Comparison of ENCODE assay signal across 1 cellular context in the genomic region with DNA sequence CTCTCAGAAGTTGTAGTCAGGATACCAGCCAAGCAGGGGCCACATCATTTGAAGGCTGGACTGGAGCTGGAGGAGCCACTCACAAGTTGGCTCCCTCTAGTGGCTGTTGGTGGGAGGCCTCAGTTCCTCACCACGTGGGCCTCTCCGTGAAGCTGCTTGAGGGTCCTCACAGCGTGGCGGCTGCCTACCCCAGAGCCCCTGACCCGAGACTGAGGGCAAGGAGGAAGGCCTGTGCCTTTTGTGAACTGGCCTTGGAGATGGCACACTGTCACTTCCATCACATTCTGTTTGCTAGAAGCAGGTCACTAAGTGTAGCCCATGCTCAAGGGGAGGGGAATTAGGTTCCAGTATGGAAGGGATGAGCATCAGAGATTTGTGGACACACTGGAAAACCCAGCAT.
TF ChIP-seq lines count a peak whose summit lies in the region.

No MANE protein-coding gene starts in this region.

TF ChIP-seq in K562, 482 proteins besides CTCF, POLR2A, EP300 and RAD21 (continued from another document):
- TF ChIP-seq, protein P1, sequence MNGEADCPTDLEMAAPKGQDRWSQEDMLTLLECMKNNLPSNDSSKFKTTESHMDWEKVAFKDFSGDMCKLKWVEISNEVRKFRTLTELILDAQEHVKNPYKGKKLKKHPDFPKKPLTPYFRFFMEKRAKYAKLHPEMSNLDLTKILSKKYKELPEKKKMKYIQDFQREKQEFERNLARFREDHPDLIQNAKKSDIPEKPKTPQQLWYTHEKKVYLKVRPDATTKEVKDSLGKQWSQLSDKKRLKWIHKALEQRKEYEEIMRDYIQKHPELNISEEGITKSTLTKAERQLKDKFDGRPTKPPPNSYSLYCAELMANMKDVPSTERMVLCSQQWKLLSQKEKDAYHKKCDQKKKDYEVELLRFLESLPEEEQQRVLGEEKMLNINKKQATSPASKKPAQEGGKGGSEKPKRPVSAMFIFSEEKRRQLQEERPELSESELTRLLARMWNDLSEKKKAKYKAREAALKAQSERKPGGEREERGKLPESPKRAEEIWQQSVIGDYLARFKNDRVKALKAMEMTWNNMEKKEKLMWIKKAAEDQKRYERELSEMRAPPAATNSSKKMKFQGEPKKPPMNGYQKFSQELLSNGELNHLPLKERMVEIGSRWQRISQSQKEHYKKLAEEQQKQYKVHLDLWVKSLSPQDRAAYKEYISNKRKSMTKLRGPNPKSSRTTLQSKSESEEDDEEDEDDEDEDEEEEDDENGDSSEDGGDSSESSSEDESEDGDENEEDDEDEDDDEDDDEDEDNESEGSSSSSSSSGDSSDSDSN (IDR thresholded peaks at IDR 0.05; ENCODE audit: borderline replicate concordance in 1 of 2, low read depth in 2 of 2, low read length in 2 of 2), result no peak
- TF ChIP-seq HMGN3 (IDR thresholded peaks at IDR 0.05; ENCODE audit: borderline replicate concordance, extremely low read depth, insufficient read length, low read depth, low read length) (no peak), SMC3 (conservative IDR thresholded peaks at IDR 0.05; ENCODE audit: insufficient read depth, low read depth, low read length) (peak; percentile 60), TFAM (CRISPR knock-in tag; conservative IDR thresholded peaks at IDR 0.05) (no peak), CREM (IDR thresholded peaks at IDR 0.05; ENCODE audit: low read depth) (peak; percentile 31; the same call in 1 of the 2 replicates), CBX8 (IDR thresholded peaks at IDR 0.05; ENCODE audit: borderline replicate concordance, extremely low read depth, low read depth, low read length, poor library complexity, severe bottlenecking) (no peak), ESRRB (CRISPR knock-in tag; IDR thresholded peaks at IDR 0.05; ENCODE audit: borderline replicate concordance) (no peak), CXXC5 (CRISPR knock-in tag; IDR thresholded peaks at IDR 0.05) (0 out of 2 replicates have a peak, but pooled peaks have one; percentile 33), EP400 (IDR thresholded peaks at IDR 0.05) (peak; percentile 58; the same call in 1 of the 2 replicates), ZNF384 (IDR thresholded peaks at IDR 0.05; ENCODE audit: low read depth, low read length) (no peak), JUND (IDR thresholded peaks at IDR 0.05; ENCODE audit: borderline replicate concordance, low read depth, low read length) (peak; percentile 31; the same call in 1 of the 2 replicates), JUND (tag; IDR thresholded peaks at IDR 0.05; ENCODE audit: borderline replicate concordance, low read depth, low read length) (no peak), ZNF12 (CRISPR knock-in tag; IDR thresholded peaks at IDR 0.05) (no peak), MXI1 (IDR thresholded peaks at IDR 0.05; ENCODE audit: low read depth, low read length) (no peak), ZSCAN32 (CRISPR knock-in tag; IDR thresholded peaks at IDR 0.05) (no peak), L3MBTL2 (IDR thresholded peaks at IDR 0.05) (peak; percentile 91), ZBTB7A (IDR thresholded peaks at IDR 0.05; ENCODE audit: borderline replicate concordance, control insufficient read depth, low read depth, low read length) (peak; percentile 77; the same call in 1 of the 2 replicates), SRSF3 (IDR thresholded peaks at IDR 0.05; ENCODE audit: insufficient read depth, low read length) (no peak), ZNF589 (CRISPR knock-in tag; IDR thresholded peaks at IDR 0.05; ENCODE audit: low read depth) (no peak), SNRNP70 (optimal IDR thresholded peaks at IDR 0.05; ENCODE audit: low read depth, low read length) (no peak), POLR2AphosphoS2 (IDR thresholded peaks at IDR 0.05; ENCODE audit: low read length) (no peak), CBX3 (IDR thresholded peaks at IDR 0.05; ENCODE audit: borderline replicate concordance in 1 of 2, low read length in 2 of 2) (peak in 1 of 2 experiments; percentile 65; a peak in 1 of 3 replicates)
- TF ChIP-seq, protein P2, sequence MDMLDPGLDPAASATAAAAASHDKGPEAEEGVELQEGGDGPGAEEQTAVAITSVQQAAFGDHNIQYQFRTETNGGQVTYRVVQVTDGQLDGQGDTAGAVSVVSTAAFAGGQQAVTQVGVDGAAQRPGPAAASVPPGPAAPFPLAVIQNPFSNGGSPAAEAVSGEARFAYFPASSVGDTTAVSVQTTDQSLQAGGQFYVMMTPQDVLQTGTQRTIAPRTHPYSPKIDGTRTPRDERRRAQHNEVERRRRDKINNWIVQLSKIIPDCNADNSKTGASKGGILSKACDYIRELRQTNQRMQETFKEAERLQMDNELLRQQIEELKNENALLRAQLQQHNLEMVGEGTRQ (CRISPR knock-in tag; IDR thresholded peaks at IDR 0.05), result peak; percentile 77
- TF ChIP-seq, protein P3, sequence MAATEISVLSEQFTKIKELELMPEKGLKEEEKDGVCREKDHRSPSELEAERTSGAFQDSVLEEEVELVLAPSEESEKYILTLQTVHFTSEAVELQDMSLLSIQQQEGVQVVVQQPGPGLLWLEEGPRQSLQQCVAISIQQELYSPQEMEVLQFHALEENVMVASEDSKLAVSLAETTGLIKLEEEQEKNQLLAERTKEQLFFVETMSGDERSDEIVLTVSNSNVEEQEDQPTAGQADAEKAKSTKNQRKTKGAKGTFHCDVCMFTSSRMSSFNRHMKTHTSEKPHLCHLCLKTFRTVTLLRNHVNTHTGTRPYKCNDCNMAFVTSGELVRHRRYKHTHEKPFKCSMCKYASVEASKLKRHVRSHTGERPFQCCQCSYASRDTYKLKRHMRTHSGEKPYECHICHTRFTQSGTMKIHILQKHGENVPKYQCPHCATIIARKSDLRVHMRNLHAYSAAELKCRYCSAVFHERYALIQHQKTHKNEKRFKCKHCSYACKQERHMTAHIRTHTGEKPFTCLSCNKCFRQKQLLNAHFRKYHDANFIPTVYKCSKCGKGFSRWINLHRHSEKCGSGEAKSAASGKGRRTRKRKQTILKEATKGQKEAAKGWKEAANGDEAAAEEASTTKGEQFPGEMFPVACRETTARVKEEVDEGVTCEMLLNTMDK (IDR thresholded peaks at IDR 0.05; ENCODE audit: borderline replicate concordance, insufficient read depth, low read depth, low read length, poor library complexity, severe bottlenecking), result peak; percentile 82
- TF ChIP-seq, protein P4, sequence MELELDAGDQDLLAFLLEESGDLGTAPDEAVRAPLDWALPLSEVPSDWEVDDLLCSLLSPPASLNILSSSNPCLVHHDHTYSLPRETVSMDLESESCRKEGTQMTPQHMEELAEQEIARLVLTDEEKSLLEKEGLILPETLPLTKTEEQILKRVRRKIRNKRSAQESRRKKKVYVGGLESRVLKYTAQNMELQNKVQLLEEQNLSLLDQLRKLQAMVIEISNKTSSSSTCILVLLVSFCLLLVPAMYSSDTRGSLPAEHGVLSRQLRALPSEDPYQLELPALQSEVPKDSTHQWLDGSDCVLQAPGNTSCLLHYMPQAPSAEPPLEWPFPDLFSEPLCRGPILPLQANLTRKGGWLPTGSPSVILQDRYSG (tag; conservative IDR thresholded peaks at IDR 0.05; ENCODE audit: low read depth), result no peak
- TF ChIP-seq, protein P5, sequence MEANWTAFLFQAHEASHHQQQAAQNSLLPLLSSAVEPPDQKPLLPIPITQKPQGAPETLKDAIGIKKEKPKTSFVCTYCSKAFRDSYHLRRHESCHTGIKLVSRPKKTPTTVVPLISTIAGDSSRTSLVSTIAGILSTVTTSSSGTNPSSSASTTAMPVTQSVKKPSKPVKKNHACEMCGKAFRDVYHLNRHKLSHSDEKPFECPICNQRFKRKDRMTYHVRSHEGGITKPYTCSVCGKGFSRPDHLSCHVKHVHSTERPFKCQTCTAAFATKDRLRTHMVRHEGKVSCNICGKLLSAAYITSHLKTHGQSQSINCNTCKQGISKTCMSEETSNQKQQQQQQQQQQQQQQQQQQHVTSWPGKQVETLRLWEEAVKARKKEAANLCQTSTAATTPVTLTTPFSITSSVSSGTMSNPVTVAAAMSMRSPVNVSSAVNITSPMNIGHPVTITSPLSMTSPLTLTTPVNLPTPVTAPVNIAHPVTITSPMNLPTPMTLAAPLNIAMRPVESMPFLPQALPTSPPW (CRISPR knock-in tag; IDR thresholded peaks at IDR 0.05), result no peak
